ENCODE assay signal across 8 cellular contexts in the genomic region with DNA sequence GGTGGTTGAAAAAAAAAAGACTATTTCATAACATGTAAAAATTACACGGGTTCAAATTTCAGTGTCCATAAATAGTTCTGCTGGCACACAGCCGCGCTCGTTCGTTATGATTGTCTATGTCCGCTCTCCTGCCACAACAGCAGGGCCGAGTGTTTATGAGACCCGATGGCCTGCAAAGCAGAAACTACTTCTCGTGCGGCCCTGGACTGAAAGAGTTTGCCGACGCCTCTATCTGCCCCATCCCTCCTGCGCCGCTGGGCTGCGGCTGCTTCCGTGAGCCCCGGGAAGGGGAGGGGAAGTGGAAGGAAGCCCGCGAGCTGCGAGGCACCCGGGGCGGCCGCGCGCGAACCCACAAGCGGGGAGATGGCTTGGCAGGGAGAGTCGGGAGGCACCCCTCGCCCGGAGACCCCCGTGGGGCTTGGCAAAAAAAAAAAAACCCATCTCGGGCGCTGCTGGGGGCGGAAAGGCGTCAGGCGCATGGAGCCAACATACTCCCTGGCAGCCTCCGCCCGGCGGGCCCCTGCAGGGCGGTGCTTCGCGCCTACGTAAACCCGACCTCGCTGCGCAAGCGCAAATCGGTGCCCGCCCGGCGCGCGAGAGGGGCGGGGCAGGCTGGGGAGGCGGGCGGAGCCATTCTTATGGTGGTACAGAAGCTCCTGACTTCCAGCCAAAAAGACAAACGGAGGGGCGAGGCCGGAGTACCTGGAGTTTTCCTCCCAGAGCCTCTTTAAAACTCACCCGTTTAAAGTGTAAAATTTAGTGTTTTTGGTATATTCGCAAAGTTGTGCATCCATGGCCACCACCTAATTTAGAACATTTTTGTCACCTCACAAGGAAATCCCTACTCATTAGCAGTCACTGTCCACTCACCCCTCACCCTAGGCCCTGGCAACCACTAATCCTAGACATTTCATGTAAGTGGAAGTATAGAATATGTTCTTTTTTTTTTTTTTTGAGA. TPM values are rescaled to one million over a fixed set of nuclear protein-coding genes. Genes with fewer than 3 reads are reported as not detected.
DNase-seq lines count a peak whose midpoint lies in the region; ATAC-seq and TF ChIP-seq lines count a peak whose summit lies in the region.

No MANE protein-coding gene starts in this region.

- H3K27ac ChIP-seq in esophagus squamous epithelium, result peak overlapping the region; percentile 94 to 97 (median 96)

- no peaks in the 10 kb centered on the region for H3K27me3 Mint-ChIP-seq in naive B cell

- H3K4me1 ChIP-seq in esophagus squamous epithelium, result peaks cover 3 to 41% (median 13%) of the 10 kb centered on the region in 3 donors

- H3K4me1 Mint-ChIP-seq in naive B cell, result peaks cover 5 to 19% (median 18%) of the 10 kb centered on the region in 3 donors
- peaks cover 4% of the 10 kb centered on the region for H3K4me1 Mint-ChIP-seq in stimulated activated effector memory CD8-positive, alpha-beta T cell treated with anti-CD3 and anti-CD28 coated beads, Interleukin-12 subunit alpha, Interleukin-12 subunit beta, amount 100 ng/mL, for 72 hours

- no peaks in the 10 kb centered on the region for H3K9me3 Mint-ChIP-seq in naive B cell
- no peaks in the 10 kb centered on the region for H3K9me3 Mint-ChIP-seq in stimulated activated effector memory CD8-positive, alpha-beta T cell treated with anti-CD3 and anti-CD28 coated beads, Interleukin-12 subunit alpha, Interleukin-12 subunit beta, amount 100 ng/mL, for 72 hours

- peak in 3 of 4 donors; percentile 92 to 97 (median 95) for TF ChIP-seq POLR2A in esophagus squamous epithelium (IDR thresholded peaks at IDR 0.05)

- H3K4me3 ChIP-seq in Jurkat, Clone E6-1 (ENCODE audit: low read length), result peak overlapping the region; percentile 63
- peak overlapping the region; percentile 55 to 75 (median 70) for H3K4me3 ChIP-seq in esophagus squamous epithelium

- peak; percentile 86 for ATAC-seq in GM21619 (IDR thresholded peaks at IDR 0.05; ENCODE audit: unreplicated experiment)
- peak; percentile 91 for ATAC-seq in naive B cell (ENCODE audit: low read depth in 2 of 2)
- peak; percentile 96 for ATAC-seq in stimulated activated effector memory CD8-positive, alpha-beta T cell treated with anti-CD3 and anti-CD28 coated beads, Interleukin-12 subunit alpha, Interleukin-12 subunit beta, amount 100 ng/mL, for 72 hours

- 0% methylated on average over 18 to 28 of the region's 61 CpGs for WGBS in esophagus squamous epithelium, 2 donors

- peaks cover 0 to 14% (median 0%) of the 10 kb centered on the region in 3 donors for H3K36me3 ChIP-seq in esophagus squamous epithelium

- H3K27me3 ChIP-seq in esophagus squamous epithelium, result no peaks in the 10 kb centered on the region

- H3K9me3 ChIP-seq in esophagus squamous epithelium, result no peaks in the 10 kb centered on the region

- intact Hi-C loops in esophagus squamous epithelium (cut with DNase I), result no loop called here

- peak in 4 of 6 experiments; percentile 11 to 40 (median 28) for TF ChIP-seq CTCF in esophagus squamous epithelium (IDR thresholded peaks at IDR 0.05)

- H3K4me3 Mint-ChIP-seq in naive B cell, result peak overlapping the region; percentile 81 to 97 (median 94)
- H3K4me3 Mint-ChIP-seq in stimulated activated effector memory CD8-positive, alpha-beta T cell treated with anti-CD3 and anti-CD28 coated beads, Interleukin-12 subunit alpha, Interleukin-12 subunit beta, amount 100 ng/mL, for 72 hours, result peak overlapping the region; percentile 81

- DNase-seq in DMS53 (lab: John Stamatoyannopoulos, UW) (peak; percentile 95), esophagus squamous epithelium (lab: John Stamatoyannopoulos, UW) (no peak), naive B cell (peak; percentile 92)
- DNase-seq in Jurkat, Clone E6-1 (ENCODE audit: low read depth, low spot score), result peak; percentile 84
- peak; percentile 94 to 96 for DNase-seq in activated T-cell treated with anti-CD3 and anti-CD28 coated beads, Interleukin-2, amount 50 U/mL, for 48 hours
- DNase-seq in stimulated activated effector memory CD8-positive, alpha-beta T cell treated with anti-CD3 and anti-CD28 coated beads, Interleukin-12 subunit alpha, Interleukin-12 subunit beta, amount 100 ng/mL, for 72 hours (ENCODE audit: low spot score in 2 of 2), result peak; percentile 91 to 94

- no peaks in the 10 kb centered on the region for H3K36me3 Mint-ChIP-seq in naive B cell
- H3K36me3 Mint-ChIP-seq in stimulated activated effector memory CD8-positive, alpha-beta T cell treated with anti-CD3 and anti-CD28 coated beads, Interleukin-12 subunit alpha, Interleukin-12 subunit beta, amount 100 ng/mL, for 72 hours, result no peaks in the 10 kb centered on the region

- H3K27ac Mint-ChIP-seq in naive B cell, result peak overlapping the region; percentile 89 to 98 (median 96)
- peak overlapping the region; percentile 87 for H3K27ac Mint-ChIP-seq in stimulated activated effector memory CD8-positive, alpha-beta T cell treated with anti-CD3 and anti-CD28 coated beads, Interleukin-12 subunit alpha, Interleukin-12 subunit beta, amount 100 ng/mL, for 72 hours

TF ChIP-seq in PFSK-1, 5 proteins besides CTCF, POLR2A, EP300 and RAD21:
- TF ChIP-seq SIN3A (IDR thresholded peaks at IDR 0.05; ENCODE audit: borderline replicate concordance, insufficient read depth, low read length) (0 out of 2 replicates have a peak, but pooled peaks have one; percentile 12), FOXP2 (optimal IDR thresholded peaks at IDR 0.05; ENCODE audit: borderline replicate concordance, extremely low read depth, extremely low read length, insufficient read depth) (peak; percentile 60), POLR2AphosphoS5 (IDR thresholded peaks at IDR 0.05; ENCODE audit: low read depth, low read length) (peak; percentile 97), TAF1 (IDR thresholded peaks at IDR 0.05; ENCODE audit: borderline replicate concordance, insufficient read depth, low read length) (peak; percentile 68; the same call in 1 of the 2 replicates)
- TF ChIP-seq, protein P1, sequence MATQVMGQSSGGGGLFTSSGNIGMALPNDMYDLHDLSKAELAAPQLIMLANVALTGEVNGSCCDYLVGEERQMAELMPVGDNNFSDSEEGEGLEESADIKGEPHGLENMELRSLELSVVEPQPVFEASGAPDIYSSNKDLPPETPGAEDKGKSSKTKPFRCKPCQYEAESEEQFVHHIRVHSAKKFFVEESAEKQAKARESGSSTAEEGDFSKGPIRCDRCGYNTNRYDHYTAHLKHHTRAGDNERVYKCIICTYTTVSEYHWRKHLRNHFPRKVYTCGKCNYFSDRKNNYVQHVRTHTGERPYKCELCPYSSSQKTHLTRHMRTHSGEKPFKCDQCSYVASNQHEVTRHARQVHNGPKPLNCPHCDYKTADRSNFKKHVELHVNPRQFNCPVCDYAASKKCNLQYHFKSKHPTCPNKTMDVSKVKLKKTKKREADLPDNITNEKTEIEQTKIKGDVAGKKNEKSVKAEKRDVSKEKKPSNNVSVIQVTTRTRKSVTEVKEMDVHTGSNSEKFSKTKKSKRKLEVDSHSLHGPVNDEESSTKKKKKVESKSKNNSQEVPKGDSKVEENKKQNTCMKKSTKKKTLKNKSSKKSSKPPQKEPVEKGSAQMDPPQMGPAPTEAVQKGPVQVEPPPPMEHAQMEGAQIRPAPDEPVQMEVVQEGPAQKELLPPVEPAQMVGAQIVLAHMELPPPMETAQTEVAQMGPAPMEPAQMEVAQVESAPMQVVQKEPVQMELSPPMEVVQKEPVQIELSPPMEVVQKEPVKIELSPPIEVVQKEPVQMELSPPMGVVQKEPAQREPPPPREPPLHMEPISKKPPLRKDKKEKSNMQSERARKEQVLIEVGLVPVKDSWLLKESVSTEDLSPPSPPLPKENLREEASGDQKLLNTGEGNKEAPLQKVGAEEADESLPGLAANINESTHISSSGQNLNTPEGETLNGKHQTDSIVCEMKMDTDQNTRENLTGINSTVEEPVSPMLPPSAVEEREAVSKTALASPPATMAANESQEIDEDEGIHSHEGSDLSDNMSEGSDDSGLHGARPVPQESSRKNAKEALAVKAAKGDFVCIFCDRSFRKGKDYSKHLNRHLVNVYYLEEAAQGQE (IDR thresholded peaks at IDR 0.05; ENCODE audit: insufficient read depth in 1 of 2, low read depth in 2 of 2, low read length in 2 of 2), result no peak; a peak in 1 of 4 replicates

RNA-seq across cellular contexts. Expression of gene SLC27A3, which starts 8.3 kb away (rescaled TPM):
- polyA plus RNA-seq in Jurkat, Clone E6-1 (2012; ENCODE audit: insufficient read depth, insufficient read length), result 6.4 TPM
- 6.9 TPM for polyA plus RNA-seq in PFSK-1 (2012; ENCODE audit: insufficient read length, low read depth)
- total RNA-seq in esophagus squamous epithelium, result 10 to 100 TPM in 2 of 4 donors, 1 to 10 TPM in 2; 7.6 to 15.0 (median 11.2) TPM
- polyA plus RNA-seq in naive B cell (ENCODE audit: low read depth in 6 of 6), result 1 to 10 TPM; 3.2 to 5.4 (median 4.1) TPM

RNA-seq across cellular contexts. Expression of gene INTS3, which starts 55.7 kb away (rescaled TPM):
- 29.6 TPM for polyA plus RNA-seq in Jurkat, Clone E6-1 (2012; ENCODE audit: insufficient read depth, insufficient read length)
- polyA plus RNA-seq in PFSK-1 (2012; ENCODE audit: insufficient read length, low read depth), result 39.9 TPM
- total RNA-seq in esophagus squamous epithelium, result 10 to 100 TPM; 24.6 to 27.9 (median 26.2) TPM
- polyA plus RNA-seq in naive B cell (ENCODE audit: low read depth in 6 of 6), result 10 to 100 TPM in 5 of 6 donors, 1 to 10 TPM in 1; 6.0 to 15.1 (median 11.5) TPM
